8 cellular contexts compared by ENCODE assay signal in the genomic region with DNA sequence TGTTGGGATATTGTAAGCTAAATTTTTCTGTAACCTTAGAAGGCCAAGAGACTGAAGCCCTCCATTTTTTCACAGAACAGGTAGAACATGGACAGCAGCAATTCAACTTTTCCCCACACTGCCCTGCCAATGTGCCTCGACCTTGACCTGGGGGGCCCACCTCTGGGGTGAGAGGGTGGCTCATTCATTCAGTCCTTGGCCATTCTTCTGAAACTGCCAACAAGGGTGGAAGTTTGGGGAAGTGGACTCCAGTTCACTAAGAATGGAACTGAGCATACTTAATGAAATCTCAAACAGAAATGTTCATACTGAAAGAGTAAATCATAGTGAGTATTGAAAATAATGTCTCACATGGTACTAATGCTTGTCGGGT.
DNase-seq lines count a peak whose midpoint lies in the region; ATAC-seq and TF ChIP-seq lines count a peak whose summit lies in the region.

No MANE protein-coding gene starts in this region.

- H3K27ac Mint-ChIP-seq in nephron, result peak overlapping the region; percentile 58 to 100 (median 99)

- intact Hi-C loops in head of caudate nucleus (cut with DNase I), result loop anchor here (10.0 kb wide), 1 partner anchor 104 kb away; no protein-coding TSS in a partner anchor

- peak overlapping the region; percentile 89 to 97 (median 95); a peak in 21 of 22 replicates for H3K9ac ChIP-seq in BLaER1 treated with 17β-estradiol and CSF1 and Interleukin-3, amounts not matched to agents 10 nM and 100 nM

- H3K36me3 ChIP-seq in BLaER1 treated with 17β-estradiol and CSF1 and Interleukin-3, amounts not matched to agents 10 nM and 100 nM, result peaks cover 40 to 73% (median 64%) of the 10 kb centered on the region in 11 experiments

- H3K4me3 ChIP-seq in BLaER1 treated with 17β-estradiol and CSF1 and Interleukin-3, amounts not matched to agents 10 nM and 100 nM, result peak overlapping the region; percentile 74 to 98 (median 90)
- peak overlapping the region; percentile 97 for H3K4me3 ChIP-seq in choroid plexus epithelial cell (ENCODE audit: low read depth, low read length)

- H3K36me3 Mint-ChIP-seq in nephron (ENCODE audit: low read depth), result peaks cover 53% of the 10 kb centered on the region

- peaks cover 0 to 4% (median 0%) of the 10 kb centered on the region in 11 experiments; a peak in 1 of 22 replicates for H3K9me3 ChIP-seq in BLaER1 treated with 17β-estradiol and CSF1 and Interleukin-3, amounts not matched to agents 10 nM and 100 nM (replicated peaks in 1 of 11)

- peak overlapping the region; percentile 79 to 98 (median 94) for H3K4me2 ChIP-seq in BLaER1 treated with 17β-estradiol and CSF1 and Interleukin-3, amounts not matched to agents 10 nM and 100 nM

- no peaks in the 10 kb centered on the region for H3K9me3 Mint-ChIP-seq in nephron

- DNase-seq in MV-4-11 (lab: John Stamatoyannopoulos, UW) (peak; percentile 37), choroid plexus epithelial cell (ENCODE audit: low read depth) (no peak), HK-2 (ENCODE audit: unreplicated experiment) (no peak), head of caudate nucleus (no peak)
- DNase-seq in stimulated activated naive CD4-positive, alpha-beta T cell (lab: John Stamatoyannopoulos, UW), result no peak

- H3K4me3 Mint-ChIP-seq in nephron, result peak overlapping the region; percentile 94 to 99 (median 99)

- no peaks in the 10 kb centered on the region for H3K27me3 ChIP-seq in BLaER1 treated with 17β-estradiol and CSF1 and Interleukin-3, amounts not matched to agents 10 nM and 100 nM

- no peak for TF ChIP-seq CTCF in choroid plexus epithelial cell (conservative IDR thresholded peaks at IDR 0.05; ENCODE audit: low read depth, low read length)
- no peak for TF ChIP-seq CTCF in nephron (IDR thresholded peaks at IDR 0.05; ENCODE audit: unreplicated experiment in 3 of 3)

- no peak for ATAC-seq in GM18498 (IDR thresholded peaks at IDR 0.05; ENCODE audit: unreplicated experiment)

- H4K20me1 ChIP-seq in BLaER1 treated with 17β-estradiol and CSF1 and Interleukin-3, amounts not matched to agents 10 nM and 100 nM, result peaks cover 7 to 73% (median 46%) of the 10 kb centered on the region in 11 experiments; a peak in 21 of 22 replicates

- H3K4me1 ChIP-seq in BLaER1 treated with 17β-estradiol and CSF1 and Interleukin-3, amounts not matched to agents 10 nM and 100 nM, result peaks cover 42 to 56% (median 43%) of the 10 kb centered on the region in 10 experiments

- peak overlapping the region in 10 of 11 experiments; percentile 83 to 96 (median 92); a peak in 20 of 22 replicates for H3K27ac ChIP-seq in BLaER1 treated with 17β-estradiol and CSF1 and Interleukin-3, amounts not matched to agents 10 nM and 100 nM

- H3K27me3 Mint-ChIP-seq in nephron (ENCODE audit: low read depth), result peaks cover 3% of the 10 kb centered on the region

- H3K4me1 Mint-ChIP-seq in nephron, result peaks cover 37% of the 10 kb centered on the region
